In the genomic region with DNA sequence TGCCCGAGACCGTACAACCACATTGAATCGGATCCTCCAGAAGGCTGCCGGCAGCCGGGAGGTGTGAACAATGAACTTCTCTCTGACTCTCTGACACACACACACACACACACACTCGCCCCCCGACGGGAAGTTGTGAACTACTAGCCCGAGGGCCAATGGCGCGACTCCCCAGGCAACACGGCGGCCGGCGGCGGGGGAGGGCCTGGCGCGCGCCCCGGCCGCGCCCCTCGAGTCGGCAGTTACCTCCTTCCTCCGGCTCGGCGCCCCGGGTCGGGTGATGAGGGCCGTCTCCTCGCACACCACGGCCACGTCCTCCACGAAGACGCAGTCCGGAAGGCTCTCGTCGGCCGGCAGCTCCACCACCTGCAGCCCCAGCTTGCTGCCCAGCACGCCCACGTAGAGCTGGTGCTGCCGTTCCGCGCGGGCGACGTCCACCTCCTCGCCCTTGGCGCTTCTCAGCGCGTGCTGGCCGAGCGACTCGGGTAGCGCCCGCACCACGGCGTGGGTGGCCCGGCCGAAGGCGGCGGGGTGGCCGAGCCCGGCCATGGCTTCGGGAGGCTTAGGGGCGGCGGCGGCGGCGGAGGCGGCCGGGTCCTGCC, we compare ENCODE assay signal across 8 cellular contexts. TPM values are rescaled to one million over a fixed set of nuclear protein-coding genes. Genes with fewer than 3 reads are reported as not detected.
A peak's percentile ranks its signal among the peaks of the same experiment; 100 is the strongest.
DNase-seq lines count a peak whose midpoint lies in the region; ATAC-seq and TF ChIP-seq lines count a peak whose summit lies in the region.

No MANE protein-coding gene starts in this region.

- intact Hi-C loops in left colon (cut with DNase I, micrococcal nuclease): loop anchor here in 1 of 2 donors (10.0 kb wide), 1 partner anchor 60 kb away; no protein-coding TSS in a partner anchor

- DNase-seq in DMS79 (lab: John Stamatoyannopoulos, UW) (peak; percentile 48), SKM-1 treated with dmso at 0.1 percent for 144 hours (lab: John Stamatoyannopoulos, UW; ENCODE audit: unreplicated experiment) (peak; percentile 46), coronary artery (ENCODE audit: low spot score) (peak; percentile 83), left colon (peak; percentile 78 to 81)
- DNase-seq in stimulated activated CD4-positive, alpha-beta T cell treated with anti-CD3 and anti-CD28 coated beads, Interleukin-1b, Interleukin-23, amount 100 ng/mL, for 48 hours: peak; percentile 11

- no peak for TF ChIP-seq RAD21 in Ishikawa (IDR thresholded peaks at IDR 0.05; ENCODE audit: low read depth)

- ATAC-seq in GM21447 (IDR thresholded peaks at IDR 0.05; ENCODE audit: unreplicated experiment) (peak; percentile 48), left colon (peak; percentile 75), HG03095 (IDR thresholded peaks at IDR 0.05; ENCODE audit: unreplicated experiment) (no peak)

- TF ChIP-seq CTCF in coronary artery (IDR thresholded peaks at IDR 0.05): no peak

- H3K27ac ChIP-seq in coronary artery: peak overlapping the region; percentile 60 to 85

- peak overlapping the region; percentile 82 for H3K4me3 ChIP-seq in coronary artery

- no peak for TF ChIP-seq EP300 in Ishikawa (IDR thresholded peaks at IDR 0.05; ENCODE audit: borderline replicate concordance)

TF ChIP-seq in Ishikawa, 13 proteins besides CTCF, POLR2A, EP300 and RAD21:
- TF ChIP-seq YY1 (IDR thresholded peaks at IDR 0.05; ENCODE audit: low read depth): peak; percentile 18; the same call in 1 of the 2 replicates
- TF ChIP-seq EGR1 (IDR thresholded peaks at IDR 0.05): peak; percentile 92
- peak; percentile 54; the same call in 1 of the 2 replicates for TF ChIP-seq TAF1 (IDR thresholded peaks at IDR 0.05; ENCODE audit: low read depth)
- no peak for TF ChIP-seq TCF12 (IDR thresholded peaks at IDR 0.05; ENCODE audit: low read depth)
- TF ChIP-seq, protein P1, sequence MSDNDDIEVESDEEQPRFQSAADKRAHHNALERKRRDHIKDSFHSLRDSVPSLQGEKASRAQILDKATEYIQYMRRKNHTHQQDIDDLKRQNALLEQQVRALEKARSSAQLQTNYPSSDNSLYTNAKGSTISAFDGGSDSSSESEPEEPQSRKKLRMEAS (IDR thresholded peaks at IDR 0.05): peak; percentile 82
- no peak for TF ChIP-seq TEAD4 (IDR thresholded peaks at IDR 0.05)
- TF ChIP-seq, protein P2, sequence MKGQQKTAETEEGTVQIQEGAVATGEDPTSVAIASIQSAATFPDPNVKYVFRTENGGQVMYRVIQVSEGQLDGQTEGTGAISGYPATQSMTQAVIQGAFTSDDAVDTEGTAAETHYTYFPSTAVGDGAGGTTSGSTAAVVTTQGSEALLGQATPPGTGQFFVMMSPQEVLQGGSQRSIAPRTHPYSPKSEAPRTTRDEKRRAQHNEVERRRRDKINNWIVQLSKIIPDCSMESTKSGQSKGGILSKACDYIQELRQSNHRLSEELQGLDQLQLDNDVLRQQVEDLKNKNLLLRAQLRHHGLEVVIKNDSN (IDR thresholded peaks at IDR 0.05): 0 out of 2 replicates have a peak, but pooled peaks have one; percentile 8
- TF ChIP-seq REST (IDR thresholded peaks at IDR 0.05; ENCODE audit: low read depth): no peak

RNA-seq across cellular contexts. Expression of gene DDAH1, which starts 0.4 kb away (rescaled TPM):
- total RNA-seq in left colon: 10 to 100 TPM; 88.5 to 93.0 TPM

Comparison
In these comparisons a context has a peak if more than half of its experiments do, and no peak if none do; other contexts are left out.
1. DNase-seq: peak in every context shown above with its lines; median percentile 83 in coronary artery; 80 in left colon; 48 in DMS79; 46 in SKM-1 treated with dmso at 0.1 percent for 144 hours; 11 in stimulated activated CD4-positive, alpha-beta T cell treated with anti-CD3 and anti-CD28 coated beads, Interleukin-1b, Interleukin-23, amount 100 ng/mL, for 48 hours.